In the genomic region with DNA sequence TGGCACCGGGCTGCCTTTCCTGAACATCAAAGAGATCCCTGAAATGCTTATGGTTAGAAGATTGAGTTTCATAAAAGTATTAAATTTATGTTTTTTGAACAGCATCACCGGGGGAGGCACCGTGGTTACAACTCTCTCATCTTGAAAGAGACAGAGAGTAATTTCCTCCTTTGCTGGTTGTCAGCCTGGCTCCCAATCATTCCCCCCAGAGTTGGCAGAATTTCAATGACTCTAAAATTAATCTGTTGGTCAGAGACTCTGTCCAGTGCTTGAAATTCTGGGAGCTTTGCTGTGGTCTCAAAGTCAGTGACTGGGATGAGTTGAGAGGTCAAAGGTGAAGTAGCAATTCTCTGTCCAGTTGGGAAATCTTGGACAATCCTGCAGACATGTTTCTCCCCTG, we compare ENCODE assay signal across 27 cellular contexts.
"Had no signal": no experiment of that assay in that cellular context is flagged by ENCODE, and none has a peak within 500 bp of the region (broad histone marks: within the 10 kb centered on the region; RNA-seq: fewer than 3 reads in every experiment).

No MANE protein-coding gene starts in this region.

- H3K27ac ChIP-seq: cardiac muscle cell, colonic mucosa, gastroesophageal sphincter, neural progenitor cell, parathyroid adenoma, psoas muscle, sigmoid colon, testis had no signal

- H3K27me3 ChIP-seq: cardiac muscle cell, colonic mucosa, gastroesophageal sphincter, neural progenitor cell, sigmoid colon, testis had no signal

- H3K4me1 ChIP-seq: colonic mucosa, gastroesophageal sphincter, neural progenitor cell, parathyroid adenoma, psoas muscle, sigmoid colon, testis had no signal

- H3K36me3 ChIP-seq: cardiac muscle cell, colonic mucosa, neural progenitor cell had no signal

- DNase-seq: activated CD4-positive, alpha-beta T cell treated with anti-CD3 and anti-CD28 coated beads for 36 hours; activated CD4-positive, CD25-positive, alpha-beta regulatory T cell; activated CD8-positive, alpha-beta memory T cell treated with anti-CD3 and anti-CD28 coated beads, Interleukin-2, amount 10 ng/mL, durations not matched to agents 7 days and 5 days; activated CD8-positive, alpha-beta T cell treated with anti-CD3 and anti-CD28 coated beads, Interleukin-2, amount 10 ng/mL, durations not matched to agents 7 days and 5 days; activated naive CD4-positive, alpha-beta T cell treated with Interleukin-2 at 50 U/mL for 16 hours; activated T-cell treated with anti-CD3 and anti-CD28 coated beads, Interleukin-2, amount 50 U/mL, for 48 hours; aorta; cerebellar nuclear complex; colonic mucosa; effector memory CD4-positive, alpha-beta T cell; head of caudate nucleus; hippocampal formation; midbrain; natural killer cell; occipital lobe; psoas muscle; sigmoid colon; stimulated activated CD4-positive, alpha-beta T cell treated with anti-CD3 and anti-CD28 coated beads, Interleukin-15, amount 100 ng/mL, for 24 hours; stimulated activated CD4-positive, alpha-beta T cell treated with anti-CD3 and anti-CD28 coated beads, Interleukin-2, amount 100 ng/mL, for 24 hours; stimulated activated naive B cell treated with anti-CD40 and anti-IgM and Interleukin-4, amounts not matched to agents 10 μg/mL and 1 μg/mL and 100 μg/mL, for 72 hours; T-helper 1 cell; testis; trophoblast cell had no signal

- H3K4me3 ChIP-seq: cardiac muscle cell, colonic mucosa, gastroesophageal sphincter, neural progenitor cell, psoas muscle, sigmoid colon, testis had no signal

- H3K9me3 ChIP-seq: colonic mucosa, psoas muscle, testis had no signal
